10 cellular contexts compared by ENCODE assay signal in genomic region chr10:14573666-14574261, GRCh38.
A peak's percentile ranks its signal among the peaks of the same experiment; 100 is the strongest.
DNase-seq lines count a peak whose midpoint lies in the region; ATAC-seq and TF ChIP-seq lines count a peak whose summit lies in the region.
"Had no signal": no experiment of that assay in that cellular context is flagged by ENCODE, and none has a peak within 500 bp of the region (broad histone marks: within the 10 kb centered on the region; RNA-seq: fewer than 3 reads in every experiment).

No MANE protein-coding gene starts in this region.

- H3K9me2 ChIP-seq in hepatocyte (replicated peaks; ENCODE audit: insufficient read depth) = no peaks in the 10 kb centered on the region
- no peaks in the 10 kb centered on the region for H3K9me2 ChIP-seq in OCI-LY7 (ENCODE audit: insufficient read depth, low read length)

- DNase-seq in H4 (ENCODE audit: low spot score) (peak; percentile 53), foreskin fibroblast (peak; percentile 66 to 72), hepatocyte (ENCODE audit: low spot score) (no peak), erythroblast (lab: John Stamatoyannopoulos, UW) (no peak), OCI-LY7 (ENCODE audit: low spot score) (no peak)
- DNase-seq in activated CD8-positive, alpha-beta T cell treated with anti-CD3 and anti-CD28 coated beads, Interleukin-2, amount 10 ng/mL, durations not matched to agents 7 days and 5 days = no peak
- DNase-seq: stimulated activated CD4-positive, alpha-beta T cell treated with anti-CD3 and anti-CD28 coated beads, Interleukin-15, amount 100 ng/mL, for 24 hours had no signal

- H3K27me3 Mint-ChIP-seq in activated CD8-positive, alpha-beta T cell treated with anti-CD3 and anti-CD28 coated beads, Interleukin-2, amount 10 ng/mL, durations not matched to agents 7 days and 5 days (ENCODE audit: low read depth) = no peaks in the 10 kb centered on the region

- H3K36me3 Mint-ChIP-seq in activated CD8-positive, alpha-beta T cell treated with anti-CD3 and anti-CD28 coated beads, Interleukin-2, amount 10 ng/mL, durations not matched to agents 7 days and 5 days (ENCODE audit: low read depth) = peaks cover 71% of the 10 kb centered on the region

- CTCF ChIA-PET in activated CD8-positive, alpha-beta T cell treated with anti-CD3 and anti-CD28 coated beads, Interleukin-2, amount 10 ng/mL, durations not matched to agents 7 days and 5 days (lab: Charles Lee) = interaction anchor here (1.4 to 2.1 kb wide), 2 partner anchors 14 to 30 kb away, joined by 3 to 7 read pairs; no protein-coding TSS in a partner anchor
- CTCF ChIA-PET in OCI-LY7 (lab: Charles Lee; ENCODE audit: unreplicated experiment) = no interaction called here

- no peak overlapping the region for H3K4me3 ChIP-seq in BLaER1 treated with 17β-estradiol and CSF1 and Interleukin-3, amounts not matched to agents 10 nM and 100 nM
- no peak overlapping the region for H3K4me3 ChIP-seq in foreskin fibroblast (ENCODE audit: low read depth in 1 of 2, low read length in 2 of 2)
- H3K4me3 ChIP-seq in hepatocyte = no peak overlapping the region
- no peak overlapping the region for H3K4me3 ChIP-seq in OCI-LY7 (ENCODE audit: low read depth, low read length, poor library complexity, severe bottlenecking)

- no peak overlapping the region for H3K4me3 Mint-ChIP-seq in activated CD8-positive, alpha-beta T cell treated with anti-CD3 and anti-CD28 coated beads, Interleukin-2, amount 10 ng/mL, durations not matched to agents 7 days and 5 days

- H3K27me3 ChIP-seq in BLaER1 treated with 17β-estradiol and CSF1 and Interleukin-3, amounts not matched to agents 10 nM and 100 nM = no peaks in the 10 kb centered on the region
- no peaks in the 10 kb centered on the region for H3K27me3 ChIP-seq in hepatocyte

- no peak overlapping the region for H2AFZ ChIP-seq in hepatocyte
- H2AFZ ChIP-seq in OCI-LY7 (ENCODE audit: low read length) = no peak overlapping the region

- no peaks in the 10 kb centered on the region for H3K9me3 Mint-ChIP-seq in activated CD8-positive, alpha-beta T cell treated with anti-CD3 and anti-CD28 coated beads, Interleukin-2, amount 10 ng/mL, durations not matched to agents 7 days and 5 days (ENCODE audit: insufficient read depth)
- H3K9me3 Mint-ChIP-seq: activated naive CD4-positive, alpha-beta T cell treated with anti-CD3 and anti-CD28 coated beads, Interleukin-2, amount 50 U/mL, for 72 hours had no signal

- no peak for TF ChIP-seq CTCF in foreskin fibroblast (IDR thresholded peaks at IDR 0.05; ENCODE audit: low read depth, low read length)
- TF ChIP-seq CTCF in hepatocyte (IDR thresholded peaks at IDR 0.05; ENCODE audit: poor library complexity) = no peak
- no peak for TF ChIP-seq CTCF in OCI-LY7 (conservative IDR thresholded peaks at IDR 0.05; ENCODE audit: low read length)

- BruUV-seq in OCI-LY7 (replicated peaks; lab: Mats Ljungman, UMichigan) = no TSS peak

- no peak overlapping the region for H3K9ac ChIP-seq in BLaER1 treated with 17β-estradiol and CSF1 and Interleukin-3, amounts not matched to agents 10 nM and 100 nM

- peaks cover 83% of the 10 kb centered on the region for H3K79me2 ChIP-seq in hepatocyte
- peaks cover 100% of the 10 kb centered on the region for H3K79me2 ChIP-seq in OCI-LY7 (ENCODE audit: insufficient read depth, low read depth, low read length)

- peaks cover 6 to 99% (median 94%) of the 10 kb centered on the region in 11 experiments; a peak in 21 of 22 replicates for H3K36me3 ChIP-seq in BLaER1 treated with 17β-estradiol and CSF1 and Interleukin-3, amounts not matched to agents 10 nM and 100 nM
- H3K36me3 ChIP-seq in hepatocyte (replicated peaks; ENCODE audit: insufficient read depth, low read depth) (no peaks in the 10 kb centered on the region), OCI-LY7 (ENCODE audit: insufficient read depth, low read length) (peaks cover 97% of the 10 kb centered on the region)

- no peak for TF ChIP-seq POLR2A in erythroblast (IDR thresholded peaks at IDR 0.05; ENCODE audit: low read length)

- 95% methylated on average over 1 of the region's 1 CpG for WGBS in hepatocyte (ENCODE audit: low lambda C conversion rate, missing lambda C conversion rate)

- peaks cover 0 to 21% (median 10%) of the 10 kb centered on the region in 11 experiments; a peak in 13 of 22 replicates for H3K9me3 ChIP-seq in BLaER1 treated with 17β-estradiol and CSF1 and Interleukin-3, amounts not matched to agents 10 nM and 100 nM (replicated peaks in 1 of 11)
- no peaks in the 10 kb centered on the region for H3K9me3 ChIP-seq in hepatocyte (ENCODE audit: low read depth)
- H3K9me3 ChIP-seq in OCI-LY7 (ENCODE audit: low read length) = no peaks in the 10 kb centered on the region

- no peak for ATAC-seq in activated CD8-positive, alpha-beta T cell treated with anti-CD3 and anti-CD28 coated beads, Interleukin-2, amount 10 ng/mL, durations not matched to agents 7 days and 5 days
- ATAC-seq in HG02973 (IDR thresholded peaks at IDR 0.05; ENCODE audit: unreplicated experiment) = no peak
- ATAC-seq: activated naive CD4-positive, alpha-beta T cell treated with anti-CD3 and anti-CD28 coated beads, Interleukin-2, amount 50 U/mL, for 72 hours had no signal

- H3K4me1 Mint-ChIP-seq in activated CD8-positive, alpha-beta T cell treated with anti-CD3 and anti-CD28 coated beads, Interleukin-2, amount 10 ng/mL, durations not matched to agents 7 days and 5 days (ENCODE audit: low read depth) = peaks cover 87% of the 10 kb centered on the region

- H3K4me2 ChIP-seq in BLaER1 treated with 17β-estradiol and CSF1 and Interleukin-3, amounts not matched to agents 10 nM and 100 nM = peak overlapping the region in 9 of 11 experiments; percentile 49 to 79 (median 68); a peak in 12 of 22 replicates
- H3K4me2 ChIP-seq in hepatocyte = no peak overlapping the region
- H3K4me2 ChIP-seq in OCI-LY7 (ENCODE audit: low read length) = no peak overlapping the region

- H3K27ac Mint-ChIP-seq in activated CD8-positive, alpha-beta T cell treated with anti-CD3 and anti-CD28 coated beads, Interleukin-2, amount 10 ng/mL, durations not matched to agents 7 days and 5 days = peak overlapping the region; percentile 70

- H4K20me1 ChIP-seq in BLaER1 treated with 17β-estradiol and CSF1 and Interleukin-3, amounts not matched to agents 10 nM and 100 nM = peaks cover 0 to 100% (median 100%) of the 10 kb centered on the region in 11 experiments; a peak in 20 of 22 replicates
- H4K20me1 ChIP-seq in hepatocyte (ENCODE audit: insufficient read depth, poor library complexity, severe bottlenecking) (no peaks in the 10 kb centered on the region), OCI-LY7 (ENCODE audit: insufficient read depth, low read length) (peaks cover 32% of the 10 kb centered on the region)

- peak overlapping the region in 2 of 11 experiments; percentile 28 to 40; a peak in 2 of 22 replicates for H3K27ac ChIP-seq in BLaER1 treated with 17β-estradiol and CSF1 and Interleukin-3, amounts not matched to agents 10 nM and 100 nM
- H3K27ac ChIP-seq in hepatocyte (no peak overlapping the region), OCI-LY7 (ENCODE audit: low read depth, low read length, poor library complexity, severe bottlenecking) (no peak overlapping the region)

- H3K4me1 ChIP-seq in BLaER1 treated with 17β-estradiol and CSF1 and Interleukin-3, amounts not matched to agents 10 nM and 100 nM = peaks cover 40 to 71% (median 56%) of the 10 kb centered on the region in 10 experiments
- H3K4me1 ChIP-seq in hepatocyte (ENCODE audit: insufficient read depth) (peaks cover 22% of the 10 kb centered on the region), OCI-LY7 (ENCODE audit: insufficient read depth, low read length, poor library complexity, severe bottlenecking) (peaks cover 49% of the 10 kb centered on the region)

- intact Hi-C loops in OCI-LY7 (cut with micrococcal nuclease; ENCODE audit: unreplicated experiment) = no loop called here

- POLR2A ChIA-PET in activated CD8-positive, alpha-beta T cell treated with anti-CD3 and anti-CD28 coated beads, Interleukin-2, amount 10 ng/mL, durations not matched to agents 7 days and 5 days (lab: Charles Lee) = interaction anchor here (0.7 to 3.3 kb wide), 3 partner anchors 10 to 23 kb away, joined by 3 to 14 read pairs (median 13); no protein-coding TSS in a partner anchor
- POLR2A ChIA-PET in OCI-LY7 (lab: Charles Lee) = interaction anchor here (0.6 kb wide), 1 partner anchor 927 kb away, joined by 3 read pairs; no protein-coding TSS in a partner anchor

Comparison
In these comparisons a context has a peak if more than half of its experiments do, and no peak if none do; other contexts are left out.
1. H3K4me2 ChIP-seq: peak in BLaER1 treated with 17β-estradiol and CSF1 and Interleukin-3, amounts not matched to agents 10 nM and 100 nM (9 of 11); none in hepatocyte (single experiment) and OCI-LY7 (single experiment).
2. DNase-seq: peak in H4 (single experiment) and foreskin fibroblast (2 of 2); none in activated CD8-positive, alpha-beta T cell treated with anti-CD3 and anti-CD28 coated beads, Interleukin-2, amount 10 ng/mL, durations not matched to agents 7 days and 5 days (single experiment), hepatocyte (single experiment), erythroblast (0 of 2) and OCI-LY7 (single experiment).